Comparison of ENCODE assay signal across 1 cellular context in genomic region chr13:46286972-46287371, GRCh38.
TF ChIP-seq lines count a peak whose summit lies in the region.

No MANE protein-coding gene starts in this region.

TF ChIP-seq in K562, 482 proteins besides CTCF, POLR2A, EP300 and RAD21 (continued from another document):
- TF ChIP-seq CUX1 (CRISPR knock-in tag; IDR thresholded peaks at IDR 0.05) = no peak
- TF ChIP-seq, protein P1, sequence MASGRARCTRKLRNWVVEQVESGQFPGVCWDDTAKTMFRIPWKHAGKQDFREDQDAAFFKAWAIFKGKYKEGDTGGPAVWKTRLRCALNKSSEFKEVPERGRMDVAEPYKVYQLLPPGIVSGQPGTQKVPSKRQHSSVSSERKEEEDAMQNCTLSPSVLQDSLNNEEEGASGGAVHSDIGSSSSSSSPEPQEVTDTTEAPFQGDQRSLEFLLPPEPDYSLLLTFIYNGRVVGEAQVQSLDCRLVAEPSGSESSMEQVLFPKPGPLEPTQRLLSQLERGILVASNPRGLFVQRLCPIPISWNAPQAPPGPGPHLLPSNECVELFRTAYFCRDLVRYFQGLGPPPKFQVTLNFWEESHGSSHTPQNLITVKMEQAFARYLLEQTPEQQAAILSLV (tag; IDR thresholded peaks at IDR 0.05) = no peak
- no peak for TF ChIP-seq TCF3 (CRISPR knock-in tag; IDR thresholded peaks at IDR 0.05)
- TF ChIP-seq, protein P2, sequence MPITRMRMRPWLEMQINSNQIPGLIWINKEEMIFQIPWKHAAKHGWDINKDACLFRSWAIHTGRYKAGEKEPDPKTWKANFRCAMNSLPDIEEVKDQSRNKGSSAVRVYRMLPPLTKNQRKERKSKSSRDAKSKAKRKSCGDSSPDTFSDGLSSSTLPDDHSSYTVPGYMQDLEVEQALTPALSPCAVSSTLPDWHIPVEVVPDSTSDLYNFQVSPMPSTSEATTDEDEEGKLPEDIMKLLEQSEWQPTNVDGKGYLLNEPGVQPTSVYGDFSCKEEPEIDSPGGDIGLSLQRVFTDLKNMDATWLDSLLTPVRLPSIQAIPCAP (CRISPR knock-in tag; IDR thresholded peaks at IDR 0.05; ENCODE audit: borderline replicate concordance) = no peak
- no peak for TF ChIP-seq ESRRB (CRISPR knock-in tag; IDR thresholded peaks at IDR 0.05; ENCODE audit: borderline replicate concordance)
- TF ChIP-seq ARID2 (IDR thresholded peaks at IDR 0.05) = no peak
- no peak for TF ChIP-seq CBFB (CRISPR knock-in tag; IDR thresholded peaks at IDR 0.05)
- TF ChIP-seq, protein P3, sequence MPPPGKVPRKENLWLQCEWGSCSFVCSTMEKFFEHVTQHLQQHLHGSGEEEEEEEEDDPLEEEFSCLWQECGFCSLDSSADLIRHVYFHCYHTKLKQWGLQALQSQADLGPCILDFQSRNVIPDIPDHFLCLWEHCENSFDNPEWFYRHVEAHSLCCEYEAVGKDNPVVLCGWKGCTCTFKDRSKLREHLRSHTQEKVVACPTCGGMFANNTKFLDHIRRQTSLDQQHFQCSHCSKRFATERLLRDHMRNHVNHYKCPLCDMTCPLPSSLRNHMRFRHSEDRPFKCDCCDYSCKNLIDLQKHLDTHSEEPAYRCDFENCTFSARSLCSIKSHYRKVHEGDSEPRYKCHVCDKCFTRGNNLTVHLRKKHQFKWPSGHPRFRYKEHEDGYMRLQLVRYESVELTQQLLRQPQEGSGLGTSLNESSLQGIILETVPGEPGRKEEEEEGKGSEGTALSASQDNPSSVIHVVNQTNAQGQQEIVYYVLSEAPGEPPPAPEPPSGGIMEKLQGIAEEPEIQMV (tag; conservative IDR thresholded peaks at IDR 0.05; ENCODE audit: low read depth) = no peak
- no peak for TF ChIP-seq SP1 (CRISPR knock-in tag; IDR thresholded peaks at IDR 0.05)
- no peak for TF ChIP-seq THRB (CRISPR knock-in tag; conservative IDR thresholded peaks at IDR 0.05)
- TF ChIP-seq RREB1 (CRISPR knock-in tag; IDR thresholded peaks at IDR 0.05) = no peak
- TF ChIP-seq SRSF1 (IDR thresholded peaks at IDR 0.05; ENCODE audit: low read depth, low read length) = no peak
- no peak for TF ChIP-seq GABPB1 (CRISPR knock-in tag; IDR thresholded peaks at IDR 0.05)
